Comparison of ENCODE assay signal across 1 cellular context in the genomic region with DNA sequence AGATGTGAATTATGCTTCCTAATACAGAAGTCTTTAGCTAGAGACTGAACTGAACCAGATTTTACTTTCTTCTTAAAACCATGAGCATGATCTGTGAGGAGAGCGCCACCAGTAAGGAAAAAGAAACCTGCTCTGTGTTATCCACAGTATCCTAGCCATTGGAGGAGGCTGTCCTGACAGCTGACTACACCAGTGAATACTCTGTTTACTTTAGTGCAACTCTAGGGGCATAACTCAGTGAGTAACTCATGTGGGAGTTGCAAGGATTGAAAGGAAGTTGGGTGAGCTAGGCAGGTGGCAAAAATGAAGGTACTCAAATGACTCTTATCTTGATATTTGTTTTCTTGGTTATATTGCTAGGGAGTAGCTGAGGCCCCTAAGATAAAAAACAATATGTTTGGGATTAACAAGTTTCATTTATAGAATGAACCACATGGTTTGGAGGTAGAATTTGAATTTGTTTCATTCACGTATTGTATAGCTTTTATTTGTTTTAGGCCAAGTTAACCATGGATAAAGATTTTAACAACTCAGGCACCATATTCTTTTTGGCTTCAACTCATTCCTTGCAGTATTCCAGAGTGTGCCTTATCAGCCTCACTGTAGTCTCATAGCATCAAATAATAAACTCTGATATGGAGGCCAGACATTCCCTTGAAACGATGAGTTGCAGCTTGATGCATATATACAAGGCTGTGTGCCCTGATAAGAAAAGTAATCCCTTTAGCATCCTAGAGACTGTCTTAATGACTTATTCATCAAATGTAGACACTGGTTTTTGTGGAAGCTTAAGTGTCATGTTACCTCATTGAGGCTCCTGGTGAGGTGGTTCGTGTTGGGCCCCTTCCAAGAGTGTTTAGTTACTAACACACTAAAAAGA.
TF ChIP-seq lines count a peak whose summit lies in the region.

No MANE protein-coding gene starts in this region.

TF ChIP-seq in GM12878, 131 proteins besides CTCF, POLR2A, EP300 and RAD21:
- TF ChIP-seq SMARCA5 (IDR thresholded peaks at IDR 0.05) (no peak), MTA3 (IDR thresholded peaks at IDR 0.05; ENCODE audit: borderline replicate concordance, low read length) (no peak), YY1 (IDR thresholded peaks at IDR 0.05; ENCODE audit: low read depth, low read length) (no peak), NR2C1 (IDR thresholded peaks at IDR 0.05) (no peak), EGR1 (IDR thresholded peaks at IDR 0.05; ENCODE audit: borderline replicate concordance in 1 of 2, low read depth in 2 of 2, low read length in 2 of 2) (no peak), BHLHE40 (IDR thresholded peaks at IDR 0.05; ENCODE audit: borderline replicate concordance in 1 of 2, low read depth in 2 of 2, low read length in 1 of 2) (no peak), CEBPB (IDR thresholded peaks at IDR 0.05; ENCODE audit: borderline replicate concordance in 1 of 2, low read depth in 2 of 2, low read length in 2 of 2) (no peak), HDAC6 (IDR thresholded peaks at IDR 0.05; ENCODE audit: unreplicated experiment) (no peak), NFYA (IDR thresholded peaks at IDR 0.05; ENCODE audit: borderline replicate concordance, low read depth, low read length) (no peak)
- TF ChIP-seq, protein P1, sequence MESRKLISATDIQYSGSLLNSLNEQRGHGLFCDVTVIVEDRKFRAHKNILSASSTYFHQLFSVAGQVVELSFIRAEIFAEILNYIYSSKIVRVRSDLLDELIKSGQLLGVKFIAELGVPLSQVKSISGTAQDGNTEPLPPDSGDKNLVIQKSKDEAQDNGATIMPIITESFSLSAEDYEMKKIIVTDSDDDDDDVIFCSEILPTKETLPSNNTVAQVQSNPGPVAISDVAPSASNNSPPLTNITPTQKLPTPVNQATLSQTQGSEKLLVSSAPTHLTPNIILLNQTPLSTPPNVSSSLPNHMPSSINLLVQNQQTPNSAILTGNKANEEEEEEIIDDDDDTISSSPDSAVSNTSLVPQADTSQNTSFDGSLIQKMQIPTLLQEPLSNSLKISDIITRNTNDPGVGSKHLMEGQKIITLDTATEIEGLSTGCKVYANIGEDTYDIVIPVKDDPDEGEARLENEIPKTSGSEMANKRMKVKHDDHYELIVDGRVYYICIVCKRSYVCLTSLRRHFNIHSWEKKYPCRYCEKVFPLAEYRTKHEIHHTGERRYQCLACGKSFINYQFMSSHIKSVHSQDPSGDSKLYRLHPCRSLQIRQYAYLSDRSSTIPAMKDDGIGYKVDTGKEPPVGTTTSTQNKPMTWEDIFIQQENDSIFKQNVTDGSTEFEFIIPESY (IDR thresholded peaks at IDR 0.05) = no peak
- TF ChIP-seq, protein P2, sequence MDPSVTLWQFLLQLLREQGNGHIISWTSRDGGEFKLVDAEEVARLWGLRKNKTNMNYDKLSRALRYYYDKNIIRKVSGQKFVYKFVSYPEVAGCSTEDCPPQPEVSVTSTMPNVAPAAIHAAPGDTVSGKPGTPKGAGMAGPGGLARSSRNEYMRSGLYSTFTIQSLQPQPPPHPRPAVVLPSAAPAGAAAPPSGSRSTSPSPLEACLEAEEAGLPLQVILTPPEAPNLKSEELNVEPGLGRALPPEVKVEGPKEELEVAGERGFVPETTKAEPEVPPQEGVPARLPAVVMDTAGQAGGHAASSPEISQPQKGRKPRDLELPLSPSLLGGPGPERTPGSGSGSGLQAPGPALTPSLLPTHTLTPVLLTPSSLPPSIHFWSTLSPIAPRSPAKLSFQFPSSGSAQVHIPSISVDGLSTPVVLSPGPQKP (IDR thresholded peaks at IDR 0.05; ENCODE audit: low read depth, low read length) = no peak
